Comparison of ENCODE assay signal across 24 cellular contexts in the genomic region with DNA sequence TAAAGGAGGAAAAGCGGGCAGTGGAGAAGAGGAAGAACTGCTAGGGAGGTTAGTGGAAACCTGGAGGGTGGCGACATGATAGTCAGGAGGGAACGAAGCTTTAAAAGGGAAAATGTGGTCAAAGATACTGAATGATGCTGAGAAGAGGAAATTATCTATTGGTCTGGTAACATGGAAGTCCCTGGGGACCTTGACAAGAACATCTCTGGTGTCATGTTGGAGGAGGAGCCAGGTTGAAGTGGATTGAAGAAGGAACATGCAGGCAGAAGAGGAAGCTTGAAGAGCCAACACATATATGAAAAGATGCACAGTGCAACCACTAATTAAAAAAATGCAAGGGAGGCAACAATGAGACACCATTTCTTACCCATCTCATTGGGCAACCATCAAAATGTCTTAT. TPM values are rescaled to one million over a fixed set of nuclear protein-coding genes. Genes with fewer than 3 reads are reported as not detected.
"Had no signal": no experiment of that assay in that cellular context is flagged by ENCODE, and none has a peak within 500 bp of the region (broad histone marks: within the 10 kb centered on the region; RNA-seq: fewer than 3 reads in every experiment).

No MANE protein-coding gene starts in this region.

- H3K36me3 ChIP-seq: neural progenitor cell, ovary, right atrium auricular region, sigmoid colon, stomach, thoracic aorta, transverse colon had no signal

- ATAC-seq: left colon; left ventricle myocardium superior; natural killer cell treated with Interleukin-12 subunit alpha and Interleukin-12 subunit beta and Interleukin-15 and Interleukin-18, amount 100 ng/mL, for 72 hours had no signal

- DNase-seq: dorsolateral prefrontal cortex; effector CD8-positive, alpha-beta T cell; foreskin melanocyte; head of caudate nucleus; left colon; left ventricle myocardium superior; mesenchymal stem cell; midbrain; nucleus accumbens; ovary; sigmoid colon; stimulated activated CD4-positive, alpha-beta T cell treated with anti-CD3 and anti-CD28 coated beads, Interleukin-2, amount 100 ng/mL, for 24 hours; stimulated activated CD4-positive, alpha-beta T cell treated with anti-CD3 and anti-CD28 coated beads, Interleukin-4, amount 100 ng/mL, for 4 hours; stimulated activated naive CD4-positive, alpha-beta T cell; stomach; substantia nigra; transverse colon had no signal

- H3K4me3 Mint-ChIP-seq: natural killer cell treated with Interleukin-12 subunit alpha and Interleukin-12 subunit beta and Interleukin-15 and Interleukin-18, amount 100 ng/mL, for 72 hours; neural progenitor cell had no signal

- H3K9me3 ChIP-seq: thoracic aorta, transverse colon had no signal

- H3K4me1 ChIP-seq: neural progenitor cell, right atrium auricular region, sigmoid colon, stomach, transverse colon had no signal

- H3K27me3 ChIP-seq: hepatocyte, neural progenitor cell, ovary, right atrium auricular region, sigmoid colon, transverse colon had no signal

- H3K4me1 Mint-ChIP-seq: neural progenitor cell had no signal

- H3K4me3 ChIP-seq: dorsolateral prefrontal cortex, hepatocyte, lung, neural progenitor cell, ovary, right atrium auricular region, sigmoid colon, skin epidermis, stomach, thoracic aorta, transverse colon had no signal

- H3K27ac ChIP-seq: dorsolateral prefrontal cortex, hepatocyte, neural progenitor cell, ovary, right atrium auricular region, sigmoid colon, skin epidermis, stomach, thoracic aorta, transverse colon had no signal

- H3K36me3 Mint-ChIP-seq: natural killer cell treated with Interleukin-12 subunit alpha and Interleukin-12 subunit beta and Interleukin-15 and Interleukin-18, amount 100 ng/mL, for 72 hours; neural progenitor cell had no signal

- H3K9me3 Mint-ChIP-seq: natural killer cell treated with Interleukin-12 subunit alpha and Interleukin-12 subunit beta and Interleukin-15 and Interleukin-18, amount 100 ng/mL, for 72 hours had no signal

RNA-seq across cellular contexts. Expression of gene ADRA1D, which starts 18.2 kb away (rescaled TPM):
- total RNA-seq: natural killer cell treated with Interleukin-12 subunit alpha and Interleukin-12 subunit beta and Interleukin-15 and Interleukin-18, amount 100 ng/mL, for 72 hours; right atrium auricular region had no signal
